In genomic region chr2:59353301-59353921, GRCh38 we compare ENCODE assay signal across 18 cellular contexts.
"Had no signal": no experiment of that assay in that cellular context is flagged by ENCODE, and none has a peak within 500 bp of the region (broad histone marks: within the 10 kb centered on the region; RNA-seq: fewer than 3 reads in every experiment).

No MANE protein-coding gene starts in this region.

- H3K36me3 ChIP-seq: esophagus squamous epithelium, ovary, transverse colon had no signal

- FAIRE-seq: endometrium had no signal

- H3K4me3 ChIP-seq: esophagus squamous epithelium, lung, ovary, testis, transverse colon had no signal

- ATAC-seq: left colon; left ventricle myocardium superior; natural killer cell; right cardiac atrium; stimulated activated effector memory CD8-positive, alpha-beta T cell treated with anti-CD3 and anti-CD28 coated beads, Interleukin-12 subunit alpha, Interleukin-12 subunit beta, amount 100 ng/mL, for 72 hours; stimulated activated naive CD8-positive, alpha-beta T cell treated with anti-CD3 and anti-CD28 coated beads, Interleukin-15, Interleukin-2, amounts not matched to agents 100 U/mL and 50 U/mL, for 24 hours had no signal

- H3K4me1 ChIP-seq: testis, transverse colon had no signal

- H3K27ac ChIP-seq: epithelial cell of prostate, ovary, testis had no signal

- H3K9me3 ChIP-seq: esophagus squamous epithelium, ovary, testis, transverse colon had no signal

- DNase-seq: effector memory CD4-positive, alpha-beta T cell; esophagus squamous epithelium; foreskin fibroblast; left colon; left ventricle myocardium superior; natural killer cell; nucleus accumbens; ovary; right cardiac atrium; stimulated activated CD4-positive, alpha-beta T cell treated with anti-CD3 and anti-CD28 coated beads, Interleukin-4, amount 100 ng/mL, for 1 hour; stimulated activated CD8-positive, alpha-beta memory T cell treated with anti-CD3 and anti-CD28 coated beads, Interleukin-4, amount 100 ng/mL, for 48 hours; stimulated activated naive CD8-positive, alpha-beta T cell treated with anti-CD3 and anti-CD28 coated beads, Interleukin-15, Interleukin-2, amounts not matched to agents 100 U/mL and 50 U/mL, for 24 hours; testis; transverse colon had no signal

- H3K27me3 ChIP-seq: esophagus squamous epithelium, ovary, testis, transverse colon had no signal
